ENCODE assay signal across 11 cellular contexts in genomic region chr14:34858765-34859164, GRCh38.
"Had no signal": no experiment of that assay in that cellular context is flagged by ENCODE, and none has a peak within 500 bp of the region (broad histone marks: within the 10 kb centered on the region; RNA-seq: fewer than 3 reads in every experiment).

No MANE protein-coding gene starts in this region.

- DNase-seq: activated CD4-positive, CD25-positive, alpha-beta regulatory T cell treated with anti-CD3 and anti-CD28 coated beads, Interleukin-2, amount 50 U/mL, for 72 hours; activated naive CD4-positive, alpha-beta T cell treated with Interleukin-2 at 50 U/mL for 16 hours; activated T-cell treated with anti-CD3 and anti-CD28 coated beads, Interleukin-2, amount 50 U/mL, for 48 hours; amniotic stem cell; colonic mucosa; esophagus squamous epithelium; kidney; left lung; mammary epithelial cell; stimulated activated CD4-positive, alpha-beta T cell treated with anti-CD3 and anti-CD28 coated beads, Interleukin-1b, Interleukin-23, amount 100 ng/mL, for 48 hours; T-helper 1 cell had no signal
